8 cellular contexts compared by ENCODE assay signal in the genomic region with DNA sequence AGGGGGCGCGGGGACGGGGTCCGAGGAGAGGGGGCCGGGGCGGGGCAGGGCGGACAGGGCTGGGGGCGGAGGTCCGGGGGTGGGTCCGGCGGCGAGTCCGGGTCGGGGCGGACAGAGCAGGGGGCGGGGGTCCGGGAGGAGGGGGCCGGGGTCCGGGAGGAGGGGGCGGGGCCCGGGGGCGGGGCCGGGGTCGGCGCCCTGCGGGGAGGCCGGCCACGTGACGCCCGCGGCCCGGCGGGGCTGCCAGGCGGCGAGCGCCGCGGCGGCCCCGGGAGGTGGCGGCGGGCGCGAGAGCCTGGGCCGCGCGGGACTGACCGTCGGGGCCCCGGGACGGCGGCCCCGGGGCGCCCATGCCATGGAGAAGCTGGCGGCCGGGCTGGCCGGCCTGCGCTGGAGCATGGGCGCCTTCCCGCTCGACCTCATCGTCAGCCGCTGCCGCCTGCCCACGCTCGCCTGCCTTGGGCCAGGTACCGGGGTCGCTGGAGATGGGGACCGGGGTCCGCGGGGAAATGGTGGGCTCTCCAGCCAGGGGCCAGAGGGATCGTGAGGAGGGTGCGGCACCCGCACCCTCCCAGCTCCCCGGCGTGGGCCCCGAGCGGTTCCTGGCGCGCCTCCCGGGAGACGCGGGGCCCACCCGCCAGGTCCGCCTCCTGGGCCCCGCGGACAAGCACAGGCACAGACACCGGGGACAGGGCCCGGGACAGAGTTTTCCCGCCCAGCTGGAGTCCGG. TPM values are rescaled to one million over a fixed set of nuclear protein-coding genes. Genes with fewer than 3 reads are reported as not detected.
DNase-seq lines count a peak whose midpoint lies in the region; ATAC-seq, FAIRE-seq and TF ChIP-seq lines count a peak whose summit lies in the region.

A gene (plus strand): TSS at position 223 of the 730 bp plus-strand sequence. CDS start 133 bp downstream, at position 356.

- POLR2A ChIA-PET in A549 (lab: Yijun Ruan, JAX), result interaction anchor here (0.8 kb wide), 1 partner anchor 12 kb away, joined by 3 read pairs; no protein-coding TSS in a partner anchor
- POLR2A ChIA-PET in GM12878 (lab: Charles Lee), result no interaction called here

- H3K27me3 ChIP-seq in GM12878 (replicated peaks in 1 of 2; ENCODE audit: control insufficient read depth in 2 of 2, insufficient read depth in 2 of 2, low read length in 1 of 2) (peaks cover 0 to 7% of the 10 kb centered on the region in 2 experiments; a peak in 3 of 4 replicates), left lung (peaks cover 24 to 58% of the 10 kb centered on the region in 2 donors), upper lobe of right lung (peaks cover 40% of the 10 kb centered on the region)

- TF ChIP-seq POLR2A in A549 (IDR thresholded peaks at IDR 0.05; ENCODE audit: low read length) (no peak), GM12878 (IDR thresholded peaks at IDR 0.05; ENCODE audit: low read depth, low read length) (no peak)

- ATAC-seq in A549, result peak; percentile 27 to 60
- peak; percentile 23; the same call in 2 of the 3 replicates for ATAC-seq in GM12878
- peak; percentile 9 for ATAC-seq in left lung
- peak; percentile 30 for ATAC-seq in upper lobe of right lung
- ATAC-seq in GM21528 (IDR thresholded peaks at IDR 0.05; ENCODE audit: low FRiP score, unreplicated experiment), result no peak
- no peak for ATAC-seq in GM18520 (IDR thresholded peaks at IDR 0.05; ENCODE audit: unreplicated experiment)

- no TSS peak for BruUV-seq in GM12878 (replicated peaks; lab: Mats Ljungman, UMichigan)

- H3K79me2 ChIP-seq in GM12878 (ENCODE audit: control insufficient read depth, insufficient read depth, low read length), result no peaks in the 10 kb centered on the region

- H3K36me3 ChIP-seq in GM12878 (ENCODE audit: control insufficient read depth in 2 of 2, insufficient read depth in 2 of 2, low read length in 1 of 2) (no peaks in the 10 kb centered on the region), left lung (no peaks in the 10 kb centered on the region), upper lobe of right lung (no peaks in the 10 kb centered on the region)

- in situ Hi-C loops in GM12878 (cut with MboI), result no loop called here

- peak in 1 of 2 experiments; percentile 59 for DNase-seq in A549 (ENCODE audit: low read depth in 1 of 2, low spot score in 1 of 2)
- peak; percentile 67 for DNase-seq in GM20000 (ENCODE audit: low spot score)
- no peak for DNase-seq in GM12878 (ENCODE audit: low read depth, low spot score)
- DNase-seq in left lung, result no peak
- no peak for DNase-seq in upper lobe of right lung
- no peak for DNase-seq in NCI-H2107 (lab: John Stamatoyannopoulos, UW)

- RAD21 ChIA-PET in GM12878 (lab: Charles Lee; ENCODE audit: unreplicated experiment), result interaction anchor here (0.7 kb wide), 1 partner anchor 153 kb away, joined by 3 read pairs; no protein-coding TSS in a partner anchor

- H3K4me3 ChIP-seq in A549 (peak within 1 kb of the TSS; percentile 68), GM12878 (peak within 1 kb of the TSS; percentile 36; the same call in 1 of the 2 replicates), left lung (peak within 1 kb of the TSS; percentile 5 to 30), upper lobe of right lung (peak within 1 kb of the TSS; percentile 34)

- FAIRE-seq in A549 (lab: Jason Lieb, UNC), result no peak
- FAIRE-seq in GM12878 (lab: Jason Lieb, UNC), result no peak

- SMC1A ChIA-PET in GM12878 (lab: Charles Lee; ENCODE audit: uncharacterized antibody, unreplicated experiment), result no interaction called here

- H3K4me1 ChIP-seq in A549 (peaks cover 6% of the 10 kb centered on the region; the same call in 1 of the 3 replicates), GM12878 (ENCODE audit: control insufficient read depth, insufficient read depth, low read length) (no peaks in the 10 kb centered on the region), left lung (peaks cover 7 to 19% of the 10 kb centered on the region in 2 donors), upper lobe of right lung (peaks cover 7% of the 10 kb centered on the region)

- peak within 1 kb of the TSS; percentile 88 for H3K4me2 ChIP-seq in A549
- H3K4me2 ChIP-seq in GM12878 (ENCODE audit: control insufficient read depth, insufficient read depth), result peak within 1 kb of the TSS; percentile 82

- H3K9ac ChIP-seq in GM12878 (ENCODE audit: control insufficient read depth, insufficient read depth, low read length), result no peak within 1 kb of the TSS

- intact Hi-C loops in GM12878 (cut with micrococcal nuclease; ENCODE audit: unreplicated experiment) (no loop called here), left lung (cut with DNase I) (no loop called here), upper lobe of right lung (cut with DNase I) (no loop called here)

- TF ChIP-seq EP300 in A549 (IDR thresholded peaks at IDR 0.05) (no peak), GM12878 (IDR thresholded peaks at IDR 0.05; ENCODE audit: borderline replicate concordance in 1 of 2, control insufficient read depth in 1 of 2, low read depth in 2 of 2, low read length in 2 of 2) (no peak)

- under 1% methylated on average over 22 of the region's 91 CpGs for WGBS in A549 (ENCODE audit: missing lambda C conversion rate)
- WGBS in GM12878 (ENCODE audit: insufficient coverage, insufficient replicate concordance, low lambda C conversion rate, missing lambda C conversion rate), result under 1% methylated on average over 34 of the region's 91 CpGs

- H3K9me3 ChIP-seq in A549 (no peaks in the 10 kb centered on the region), GM12878 (replicated peaks; ENCODE audit: control insufficient read depth, insufficient read depth, low read length) (no peaks in the 10 kb centered on the region), left lung (no peaks in the 10 kb centered on the region), upper lobe of right lung (no peaks in the 10 kb centered on the region)

- peak within 1 kb of the TSS; percentile 34; the same call in 1 of the 2 replicates for H2AFZ ChIP-seq in GM12878 (ENCODE audit: control insufficient read depth, low read depth, low read length)

- TF ChIP-seq CTCF in A549 (IDR thresholded peaks at IDR 0.05) (no peak), GM20000 (IDR thresholded peaks at IDR 0.05; ENCODE audit: extremely low read depth, missing control alignments) (no peak), GM12878 (IDR thresholded peaks at IDR 0.05 in 2 of 3, conservative IDR thresholded peaks at IDR 0.05 in 1 of 3; ENCODE audit: control insufficient read depth in 2 of 3, extremely low read depth in 1 of 3, insufficient read depth in 1 of 3, low read depth in 3 of 3, low read length in 3 of 3) (no peak), left lung (IDR thresholded peaks at IDR 0.05) (no peak), upper lobe of right lung (IDR thresholded peaks at IDR 0.05) (no peak)

- TF ChIP-seq RAD21 in A549 (conservative IDR thresholded peaks at IDR 0.05 in 1 of 2, IDR thresholded peaks at IDR 0.05 in 1 of 2) (no peak), GM12878 (IDR thresholded peaks at IDR 0.05; ENCODE audit: insufficient read depth, low read depth, low read length) (no peak)

- H4K20me1 ChIP-seq in GM12878 (ENCODE audit: control insufficient read depth, insufficient read depth), result no peaks in the 10 kb centered on the region; the same call in 1 of the 2 replicates

- H3K27ac ChIP-seq in A549 (peak within 1 kb of the TSS; percentile 76 to 93), GM12878 (ENCODE audit: control insufficient read depth, insufficient read depth) (no peak within 1 kb of the TSS), left lung (no peak within 1 kb of the TSS), upper lobe of right lung (no peak within 1 kb of the TSS)

- CTCF ChIA-PET in A549 (lab: Yijun Ruan, JAX), result interaction anchor here (0.6 to 6.2 kb wide), 4 partner anchors 12 to 222 kb away, joined by 3 to 77 read pairs (median 4); a partner anchor contains a TSS
- CTCF ChIA-PET in GM12878 (lab: Yijun Ruan, JAX), result no interaction called here

TF ChIP-seq in A549, 52 proteins besides CTCF, POLR2A, EP300 and RAD21 (continues in another document):
- TF ChIP-seq, protein P1, sequence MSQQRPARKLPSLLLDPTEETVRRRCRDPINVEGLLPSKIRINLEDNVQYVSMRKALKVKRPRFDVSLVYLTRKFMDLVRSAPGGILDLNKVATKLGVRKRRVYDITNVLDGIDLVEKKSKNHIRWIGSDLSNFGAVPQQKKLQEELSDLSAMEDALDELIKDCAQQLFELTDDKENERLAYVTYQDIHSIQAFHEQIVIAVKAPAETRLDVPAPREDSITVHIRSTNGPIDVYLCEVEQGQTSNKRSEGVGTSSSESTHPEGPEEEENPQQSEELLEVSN (IDR thresholded peaks at IDR 0.05; ENCODE audit: borderline replicate concordance, low read depth), result peak; percentile 39; the same call in 1 of the 2 replicates

TF ChIP-seq in GM12878, 131 proteins besides CTCF, POLR2A, EP300 and RAD21 (continues in another document):
- TF ChIP-seq MYC (IDR thresholded peaks at IDR 0.05; ENCODE audit: insufficient read depth, insufficient read length, insufficient replicate concordance, low read length, severe bottlenecking) (no peak), SUPT20H (IDR thresholded peaks at IDR 0.05; ENCODE audit: borderline replicate concordance, control insufficient read depth, low read depth, low read length) (no peak)

RNA-seq across cellular contexts. Expression of the gene that starts here (rescaled TPM):
- polyA plus RNA-seq in A549 (2011; rRNA removed) (5.1 and 6.6 TPM in 2 replicates), A549 (2017; fragmentation: RNase III; extraction: RNeasy Plus Mini Kit Qiagen cat#74134 plus additional on column Dnase treatment) (4.5 to 5.9 TPM (median 5.6 TPM) in 3 replicates), GM12878 (2011; rRNA removed) (0.19 and 0.71 TPM in 2 replicates), GM12878 (2014; fragmentation: Illumina TruSeq; extraction: Trizol) (0.25 and 0.56 TPM in 2 replicates), GM12878 (2014; fragmentation: Nextera tagmentation; extraction: Ambion mirVana) (under 1 TPM; 0.06 to 0.20 TPM), GM12878 (2014; rRNA removed) (0.43 and 0.50 TPM in 2 replicates), GM12878 (2016; fragmentation: Nextera tagmentation; extraction: Ambion mirVana) (under 1 TPM; 0.38 to 0.50 TPM)
- polyA plus RNA-seq in A549 (2012; cell fraction: cytosol; rRNA removed), result 5.6 and 8.6 TPM in 2 replicates
- 11.2 and 11.9 TPM in 2 replicates for polyA plus RNA-seq in A549 (2012; cell fraction: nucleus; rRNA removed)
- polyA minus RNA-seq in A549 (2011; rRNA and poly(A)+ RNA removed), result 10.2 and 10.4 TPM in 2 replicates
- 1.7 and 2.4 TPM in 2 replicates for total RNA-seq in GM12878 (2013; cell fraction: nucleolus; rRNA removed)
- total RNA-seq in GM12878 (2014; rRNA removed) (0.23 and 0.38 TPM in 2 replicates), GM12878 (2014; rRNA removed; fragmentation: Illumina TruSeq; extraction: Trizol) (0.18 and 0.23 TPM in 2 replicates), GM12878 (2021) (0.85 and 1.4 TPM in 2 replicates), left lung (1 to 10 TPM; 2.4 to 4.5 TPM), upper lobe of right lung (1.9 TPM)
- 0.54 TPM for polyA plus RNA-seq in GM12878 (2011; ENCODE audit: low read depth)
- 0.50 and 0.58 TPM in 2 replicates for polyA plus RNA-seq in GM12878 (2011; cell fraction: cytosol; rRNA removed)
- 0.84 and 4.9 TPM in 2 replicates for polyA plus RNA-seq in GM12878 (2011; cell fraction: nucleus; rRNA removed)
- polyA plus RNA-seq in GM12878 (2012), result 0.72 and 0.80 TPM in 2 replicates
- 0.26 and 0.37 TPM in 2 replicates for polyA minus RNA-seq in GM12878 (2011; rRNA and poly(A)+ RNA removed)
- polyA minus RNA-seq in GM12878 (2011; cell fraction: cytosol; rRNA and poly(A)+ RNA removed), result not detected in 2 replicates
- polyA minus RNA-seq in GM12878 (2011; cell fraction: nucleus; rRNA and poly(A)+ RNA removed), result 0.12 and 0.57 TPM in 2 replicates

Comparison
In these comparisons a context has a peak if more than half of its experiments do, and no peak if none do; other contexts are left out.
1. ATAC-seq: peak in A549 (2 of 2), GM12878 (single experiment), left lung (single experiment) and upper lobe of right lung (single experiment); none in GM21528 (single experiment) and GM18520 (single experiment).
2. H3K27ac ChIP-seq: peak in A549 (2 of 2); none in GM12878 (single experiment), left lung (0 of 2) and upper lobe of right lung (single experiment).
3. H3K4me3 ChIP-seq: peak in every context shown above with its lines; median percentile 68 in A549; 36 in GM12878; 34 in upper lobe of right lung; 18 in left lung.